13 cellular contexts compared by ENCODE assay signal in genomic region chr2:157304811-157305712, GRCh38. TPM values are rescaled to one million over a fixed set of nuclear protein-coding genes. Genes with fewer than 3 reads are reported as not detected.
A peak's percentile ranks its signal among the peaks of the same experiment; 100 is the strongest.
DNase-seq lines count a peak whose midpoint lies in the region; ATAC-seq and TF ChIP-seq lines count a peak whose summit lies in the region.
"Had no signal": no experiment of that assay in that cellular context is flagged by ENCODE, and none has a peak within 500 bp of the region (broad histone marks: within the 10 kb centered on the region; RNA-seq: fewer than 3 reads in every experiment).

No MANE protein-coding gene starts in this region.

- no peaks in the 10 kb centered on the region for H3K4me1 ChIP-seq in foreskin keratinocyte
- no peaks in the 10 kb centered on the region for H3K4me1 ChIP-seq in A673 (ENCODE audit: insufficient read depth, low read length, poor library complexity, severe bottlenecking)
- H3K4me1 ChIP-seq: Peyer's patch had no signal

- ATAC-seq in foreskin keratinocyte: peak; percentile 67
- no peak for ATAC-seq in HG02623 (IDR thresholded peaks at IDR 0.05; ENCODE audit: unreplicated experiment)

- TF ChIP-seq CTCF in GM12865 (IDR thresholded peaks at IDR 0.05; ENCODE audit: insufficient read depth, low read depth, low read length, missing control alignments) (no peak), WERI-Rb-1 (IDR thresholded peaks at IDR 0.05; ENCODE audit: low read depth, low read length) (no peak), foreskin keratinocyte (conservative IDR thresholded peaks at IDR 0.05) (no peak), A673 (conservative IDR thresholded peaks at IDR 0.05; ENCODE audit: low read depth, low read length) (no peak)

- H3K9me3 ChIP-seq in WERI-Rb-1 (ENCODE audit: severe bottlenecking) (no peaks in the 10 kb centered on the region), A673 (ENCODE audit: low read depth, low read length, poor library complexity, severe bottlenecking) (no peaks in the 10 kb centered on the region)
- H3K9me3 ChIP-seq: BLaER1 treated with 17β-estradiol and CSF1 and Interleukin-3, amounts not matched to agents 10 nM and 100 nM; Peyer's patch had no signal

- no peak overlapping the region for H3K27ac Mint-ChIP-seq in T-helper 2 cell treated with Interferon-gamma antibody and Interleukin-4, amounts not matched to agents 5 μg/mL and 100 μg/mL, for 36 hours
- H3K27ac Mint-ChIP-seq: naive B cell had no signal

- H3K27ac ChIP-seq in WERI-Rb-1 (peak overlapping the region; percentile 70), foreskin keratinocyte (no peak overlapping the region), A673 (ENCODE audit: low read depth, low read length, poor library complexity, severe bottlenecking) (no peak overlapping the region)
- H3K27ac ChIP-seq: BLaER1 treated with 17β-estradiol and CSF1 and Interleukin-3, amounts not matched to agents 10 nM and 100 nM; Peyer's patch had no signal

- H3K36me3 Mint-ChIP-seq in T-helper 2 cell treated with Interferon-gamma antibody and Interleukin-4, amounts not matched to agents 5 μg/mL and 100 μg/mL, for 36 hours (ENCODE audit: low read depth): no peaks in the 10 kb centered on the region
- H3K36me3 Mint-ChIP-seq: naive B cell had no signal

- H3K27me3 ChIP-seq in WERI-Rb-1 (ENCODE audit: insufficient read depth, low read depth, severe bottlenecking) (no peaks in the 10 kb centered on the region), foreskin keratinocyte (no peaks in the 10 kb centered on the region), A673 (replicated peaks; ENCODE audit: insufficient read depth, low read depth, low read length, poor library complexity) (peaks cover 68% of the 10 kb centered on the region)
- H3K27me3 ChIP-seq: BLaER1 treated with 17β-estradiol and CSF1 and Interleukin-3, amounts not matched to agents 10 nM and 100 nM; Peyer's patch had no signal

- H3K4me1 Mint-ChIP-seq in T-helper 2 cell treated with Interferon-gamma antibody and Interleukin-4, amounts not matched to agents 5 μg/mL and 100 μg/mL, for 36 hours (ENCODE audit: low read depth): peaks cover 15% of the 10 kb centered on the region

- DNase-seq in A172 (ENCODE audit: low spot score) (peak; percentile 40), GM12865 (ENCODE audit: low read depth) (peak; percentile 16), WERI-Rb-1 (peak; percentile 55), foreskin keratinocyte (peak in 1 of 2 donors; percentile 40), germinal center (ENCODE audit: low spot score) (no peak), A673 (ENCODE audit: low spot score) (no peak)
- no peak for DNase-seq in T-helper 2 cell treated with Interferon-gamma antibody and Interleukin-4, amounts not matched to agents 5 μg/mL and 100 μg/mL, for 36 hours (ENCODE audit: low spot score)
- DNase-seq: GOT3, naive B cell, NCI-H2029 treated with DMSO at 0.1 percent for 48 hours, Peyer's patch had no signal

- H3K36me3 ChIP-seq in WERI-Rb-1 (no peaks in the 10 kb centered on the region), A673 (ENCODE audit: insufficient read depth, low read length, poor library complexity, severe bottlenecking) (no peaks in the 10 kb centered on the region)
- H3K36me3 ChIP-seq: BLaER1 treated with 17β-estradiol and CSF1 and Interleukin-3, amounts not matched to agents 10 nM and 100 nM; Peyer's patch had no signal

- CTCF ChIA-PET in A673 (lab: Charles Lee): interaction anchor here (0.6 kb wide), 1 partner anchor 121 kb away, joined by 12 read pairs; no protein-coding TSS in a partner anchor

- intact Hi-C loops in A673 (cut with micrococcal nuclease; ENCODE audit: unreplicated experiment): loop anchor here (5.0 to 10.0 kb wide), 2 partner anchors 470 to 707 kb away; no protein-coding TSS in a partner anchor

- POLR2A ChIA-PET in A673 (lab: Charles Lee; ENCODE audit: low non-redundant PET): no interaction called here

- H3K4me3 ChIP-seq in GM12865 (ENCODE audit: low read depth, low read length): no peak overlapping the region
- peak overlapping the region; percentile 26 for H3K4me3 ChIP-seq in WERI-Rb-1 (ENCODE audit: low read depth, low read length)
- no peak overlapping the region for H3K4me3 ChIP-seq in A673 (ENCODE audit: low read depth, low read length, poor library complexity, severe bottlenecking)
- H3K4me3 ChIP-seq: BLaER1 treated with 17β-estradiol and CSF1 and Interleukin-3, amounts not matched to agents 10 nM and 100 nM; Peyer's patch had no signal

- peaks cover 3% of the 10 kb centered on the region for H3K27me3 Mint-ChIP-seq in T-helper 2 cell treated with Interferon-gamma antibody and Interleukin-4, amounts not matched to agents 5 μg/mL and 100 μg/mL, for 36 hours (ENCODE audit: low read depth)

- H3K4me3 Mint-ChIP-seq in T-helper 2 cell treated with Interferon-gamma antibody and Interleukin-4, amounts not matched to agents 5 μg/mL and 100 μg/mL, for 36 hours: no peak overlapping the region
- H3K4me3 Mint-ChIP-seq: naive B cell had no signal

- no TSS peak for BruUV-seq in A673 (replicated peaks; lab: Mats Ljungman, UMichigan)

- H3K9me3 Mint-ChIP-seq in T-helper 2 cell treated with Interferon-gamma antibody and Interleukin-4, amounts not matched to agents 5 μg/mL and 100 μg/mL, for 36 hours: no peaks in the 10 kb centered on the region
- H3K9me3 Mint-ChIP-seq: naive B cell had no signal

RNA-seq across cellular contexts. Expression of gene ERMN, which starts 20.6 kb away (rescaled TPM):
- not detected in 2 replicates for total RNA-seq in A172 (2014; rRNA removed; shearing (Covaris generic))
- total RNA-seq in foreskin keratinocyte (not detected in 2 replicates), A673 (2021) (not detected in 2 replicates)
- not detected in 2 replicates for polyA plus RNA-seq in foreskin keratinocyte

RNA-seq across cellular contexts. Expression of gene GALNT5, which starts 47.6 kb away (rescaled TPM):
- total RNA-seq in A172 (2014; rRNA removed; shearing (Covaris generic)): not detected in 2 replicates
- 10.2 and 14.4 TPM in 2 replicates for total RNA-seq in foreskin keratinocyte
- polyA plus RNA-seq in foreskin keratinocyte: 2.6 and 4.4 TPM in 2 replicates
- not detected in 2 replicates for total RNA-seq in A673 (2021)

Comparison
In these comparisons a context has a peak if more than half of its experiments do, and no peak if none do; other contexts are left out.
1. DNase-seq: peak in A172 (single experiment), GM12865 (single experiment) and WERI-Rb-1 (single experiment); none in germinal center (single experiment), T-helper 2 cell treated with Interferon-gamma antibody and Interleukin-4, amounts not matched to agents 5 μg/mL and 100 μg/mL, for 36 hours (single experiment) and A673 (single experiment).
2. RNA of gene GALNT5, which starts 47.6 kb away (total RNA-seq): 10.2 to 14.4 TPM in foreskin keratinocyte; not detected in A172 and not detected in A673; every median in the first group is over 10 times any median in the second.